ENCODE assay signal across 8 cellular contexts in genomic region chr7:92135100-92135429, GRCh38. TPM values are rescaled to one million over a fixed set of nuclear protein-coding genes. Genes with fewer than 3 reads are reported as not detected.
DNase-seq lines count a peak whose midpoint lies in the region; ATAC-seq and TF ChIP-seq lines count a peak whose summit lies in the region.

No MANE protein-coding gene starts in this region.

- peaks cover 10% of the 10 kb centered on the region for H3K36me3 ChIP-seq in MM.1S (replicated peaks; ENCODE audit: insufficient read depth, low read length)
- H3K36me3 ChIP-seq in left ventricle myocardium inferior, result peaks cover 7% of the 10 kb centered on the region
- no peaks in the 10 kb centered on the region for H3K36me3 ChIP-seq in rectal smooth muscle tissue (ENCODE audit: control insufficient read depth, insufficient read depth, low read length)

- H3K4me1 Mint-ChIP-seq in T-helper 1 cell treated with Interleukin-12 subunit alpha and Interleukin-12 subunit beta and Interleukin-4 antibody, amounts not matched to agents 30 μg/mL and 1 μg/mL, for 36 hours (ENCODE audit: low read depth), result peaks cover 36% of the 10 kb centered on the region

- peak overlapping the region; percentile 87 for H3K9ac ChIP-seq in MM.1S (ENCODE audit: low read length)
- peak overlapping the region; percentile 98 for H3K9ac ChIP-seq in rectal smooth muscle tissue (ENCODE audit: low read length)

- H4K20me1 ChIP-seq in MM.1S (ENCODE audit: insufficient read depth, low read length), result 0 out of 2 replicates have a peak, but pooled peaks cover 6% of the 10 kb centered on the region

- no peaks in the 10 kb centered on the region for H3K27me3 ChIP-seq in MM.1S (replicated peaks; ENCODE audit: insufficient read depth, low read length)
- no peaks in the 10 kb centered on the region for H3K27me3 ChIP-seq in left ventricle myocardium inferior (ENCODE audit: low read depth)
- no peaks in the 10 kb centered on the region for H3K27me3 ChIP-seq in rectal smooth muscle tissue (ENCODE audit: control insufficient read depth, insufficient read depth, low read length)

- ATAC-seq in activated naive CD4-positive, alpha-beta T cell treated with anti-CD3 and anti-CD28 coated beads, Interleukin-2, amount 50 U/mL, for 72 hours, result no peak
- ATAC-seq in HG02759 (IDR thresholded peaks at IDR 0.05; ENCODE audit: unreplicated experiment) (no peak), HG03342 (IDR thresholded peaks at IDR 0.05; ENCODE audit: unreplicated experiment) (no peak)

- peak overlapping the region; percentile 98 for H3K4me3 Mint-ChIP-seq in T-helper 1 cell treated with Interleukin-12 subunit alpha and Interleukin-12 subunit beta and Interleukin-4 antibody, amounts not matched to agents 30 μg/mL and 1 μg/mL, for 36 hours

- DNase-seq in T-helper 1 cell, result no peak
- DNase-seq in MM.1S, result peak; percentile 23
- no peak for DNase-seq in activated naive CD4-positive, alpha-beta T cell treated with anti-CD3 and anti-CD28 coated beads, Interleukin-2, amount 50 U/mL, for 72 hours (ENCODE audit: low spot score in 2 of 2)
- DNase-seq in left ventricle myocardium inferior, result no peak

- no peaks in the 10 kb centered on the region for H3F3A ChIP-seq in MM.1S (ENCODE audit: insufficient read depth, low read length)

- H3K27ac Mint-ChIP-seq in T-helper 1 cell treated with Interleukin-12 subunit alpha and Interleukin-12 subunit beta and Interleukin-4 antibody, amounts not matched to agents 30 μg/mL and 1 μg/mL, for 36 hours, result peak overlapping the region; percentile 100
- peak overlapping the region; percentile 93 to 97 for H3K27ac Mint-ChIP-seq in activated naive CD4-positive, alpha-beta T cell treated with anti-CD3 and anti-CD28 coated beads, Interleukin-2, amount 50 U/mL, for 72 hours

- H3K4me1 ChIP-seq in MM.1S (ENCODE audit: low read length) (0 out of 2 replicates have a peak, but pooled peaks cover 4% of the 10 kb centered on the region), left ventricle myocardium inferior (peaks cover 30% of the 10 kb centered on the region), rectal smooth muscle tissue (ENCODE audit: control insufficient read depth, insufficient read depth, low read length) (no peaks in the 10 kb centered on the region)

- H3K79me2 ChIP-seq in MM.1S (ENCODE audit: low read length), result peaks cover 42% of the 10 kb centered on the region

- no peaks in the 10 kb centered on the region for H3K9me3 Mint-ChIP-seq in T-helper 1 cell treated with Interleukin-12 subunit alpha and Interleukin-12 subunit beta and Interleukin-4 antibody, amounts not matched to agents 30 μg/mL and 1 μg/mL, for 36 hours
- H3K9me3 Mint-ChIP-seq in activated naive CD4-positive, alpha-beta T cell treated with anti-CD3 and anti-CD28 coated beads, Interleukin-2, amount 50 U/mL, for 72 hours, result no peaks in the 10 kb centered on the region

- peak overlapping the region; percentile 84 for H3K27ac ChIP-seq in MM.1S (ENCODE audit: low read length)
- H3K27ac ChIP-seq in left ventricle myocardium inferior (replicated peaks), result peak overlapping the region; percentile 95
- H3K27ac ChIP-seq in rectal smooth muscle tissue (ENCODE audit: low read depth, low read length), result peak overlapping the region; percentile 98

- intact Hi-C loops in left ventricle myocardium inferior (cut with micrococcal nuclease), result no loop called here

- peak overlapping the region; percentile 95 for H3K4me2 ChIP-seq in MM.1S (ENCODE audit: low read depth, low read length)

- TF ChIP-seq CTCF in MM.1S (IDR thresholded peaks at IDR 0.05; ENCODE audit: low read length) (no peak), left ventricle myocardium inferior (IDR thresholded peaks at IDR 0.05; ENCODE audit: borderline replicate concordance) (no peak)

- no peaks in the 10 kb centered on the region for H3K9me2 ChIP-seq in MM.1S (replicated peaks; ENCODE audit: insufficient read depth, low read length)

- H3K9me3 ChIP-seq in MM.1S (replicated peaks; ENCODE audit: insufficient read depth, low read length) (no peaks in the 10 kb centered on the region), left ventricle myocardium inferior (replicated peaks) (no peaks in the 10 kb centered on the region)

- H3K27me3 Mint-ChIP-seq in T-helper 1 cell treated with Interleukin-12 subunit alpha and Interleukin-12 subunit beta and Interleukin-4 antibody, amounts not matched to agents 30 μg/mL and 1 μg/mL, for 36 hours (ENCODE audit: low read depth), result peaks cover 3% of the 10 kb centered on the region

- H3K36me3 Mint-ChIP-seq in T-helper 1 cell treated with Interleukin-12 subunit alpha and Interleukin-12 subunit beta and Interleukin-4 antibody, amounts not matched to agents 30 μg/mL and 1 μg/mL, for 36 hours (ENCODE audit: low read depth), result peaks cover 17% of the 10 kb centered on the region
- peaks cover 7 to 15% of the 10 kb centered on the region in 2 donors for H3K36me3 Mint-ChIP-seq in activated naive CD4-positive, alpha-beta T cell treated with anti-CD3 and anti-CD28 coated beads, Interleukin-2, amount 50 U/mL, for 72 hours

- peak overlapping the region; percentile 95 for H2AFZ ChIP-seq in MM.1S (ENCODE audit: low read length)

- H3K4me3 ChIP-seq in MM.1S (ENCODE audit: low read length), result peak overlapping the region; percentile 97
- H3K4me3 ChIP-seq in left ventricle myocardium inferior, result peak overlapping the region; percentile 97
- H3K4me3 ChIP-seq in rectal smooth muscle tissue (ENCODE audit: low read length), result peak overlapping the region; percentile 97

RNA-seq across cellular contexts. Expression of gene CYP51A1, which starts 0.8 kb away (rescaled TPM):
- total RNA-seq in activated naive CD4-positive, alpha-beta T cell treated with anti-CD3 and anti-CD28 coated beads, Interleukin-2, amount 50 U/mL, for 72 hours, result 10 to 100 TPM; 25.5 to 46.5 TPM
- 15.8 TPM for total RNA-seq in left ventricle myocardium inferior

RNA-seq across cellular contexts. Expression of gene LRRD1, which starts 43.9 kb away (rescaled TPM):
- total RNA-seq in activated naive CD4-positive, alpha-beta T cell treated with anti-CD3 and anti-CD28 coated beads, Interleukin-2, amount 50 U/mL, for 72 hours, result not detected
- total RNA-seq in left ventricle myocardium inferior, result not detected
